22 cellular contexts compared by ENCODE assay signal in genomic region chr2:29097569-29097968, GRCh38. TPM values are rescaled to one million over a fixed set of nuclear protein-coding genes. Genes with fewer than 3 reads are reported as not detected.
DNase-seq lines count a peak whose midpoint lies in the region; ATAC-seq and TF ChIP-seq lines count a peak whose summit lies in the region.
"Had no signal": no experiment of that assay in that cellular context is flagged by ENCODE, and none has a peak within 500 bp of the region (broad histone marks: within the 10 kb centered on the region; RNA-seq: fewer than 3 reads in every experiment).

No MANE protein-coding gene starts in this region.

- H3K27me3 ChIP-seq in body of pancreas, result no peaks in the 10 kb centered on the region
- H3K27me3 ChIP-seq in neural progenitor cell, result no peaks in the 10 kb centered on the region
- H3K27me3 ChIP-seq in A673 (replicated peaks; ENCODE audit: insufficient read depth, low read depth, low read length, poor library complexity), result no peaks in the 10 kb centered on the region

- intact Hi-C loops in body of pancreas (cut with DNase I), result no loop called here
- intact Hi-C loops in A673 (cut with micrococcal nuclease; ENCODE audit: unreplicated experiment), result no loop called here

- CTCF ChIA-PET in A673 (lab: Charles Lee), result no interaction called here

- no peak overlapping the region for H3K27ac ChIP-seq in body of pancreas
- H3K27ac ChIP-seq in neural progenitor cell, result no peak overlapping the region
- H3K27ac ChIP-seq in A673 (ENCODE audit: low read depth, low read length, poor library complexity, severe bottlenecking), result no peak overlapping the region
- H3K27ac ChIP-seq: 22Rv1 had no signal

- H3K9me3 ChIP-seq in body of pancreas (no peaks in the 10 kb centered on the region), neural progenitor cell (ENCODE audit: low read depth) (no peaks in the 10 kb centered on the region), A673 (ENCODE audit: low read depth, low read length, poor library complexity, severe bottlenecking) (no peaks in the 10 kb centered on the region)
- H3K9me3 ChIP-seq: SK-N-SH had no signal

- H3K36me3 ChIP-seq in body of pancreas (replicated peaks in 1 of 2; ENCODE audit: insufficient read depth in 1 of 2, low read depth in 2 of 2) (no peaks in the 10 kb centered on the region), neural progenitor cell (no peaks in the 10 kb centered on the region), A673 (ENCODE audit: insufficient read depth, low read length, poor library complexity, severe bottlenecking) (no peaks in the 10 kb centered on the region)

- TF ChIP-seq CTCF in body of pancreas (IDR thresholded peaks at IDR 0.05) (no peak), neural progenitor cell (IDR thresholded peaks at IDR 0.05) (no peak), A673 (conservative IDR thresholded peaks at IDR 0.05; ENCODE audit: low read depth, low read length) (no peak)

- H3K4me3 ChIP-seq in body of pancreas, result no peak overlapping the region
- H3K4me3 ChIP-seq in neural progenitor cell, result no peak overlapping the region
- H3K4me3 ChIP-seq in A673 (ENCODE audit: low read depth, low read length, poor library complexity, severe bottlenecking), result no peak overlapping the region

- H2AFZ ChIP-seq in neural progenitor cell (replicated peaks), result no peak overlapping the region

- H3K4me2 ChIP-seq in neural progenitor cell, result peak overlapping the region; percentile 4
- H3K4me2 ChIP-seq: SK-N-SH had no signal

- H3K4me3 Mint-ChIP-seq in neural progenitor cell, result no peak overlapping the region
- H3K4me3 Mint-ChIP-seq: CD14-positive monocyte had no signal

- POLR2A ChIA-PET in A673 (lab: Charles Lee; ENCODE audit: low non-redundant PET), result no interaction called here

- H3K27ac Mint-ChIP-seq in neural progenitor cell, result peak overlapping the region; percentile 87

- no peaks in the 10 kb centered on the region for H3K27me3 Mint-ChIP-seq in neural progenitor cell (ENCODE audit: insufficient read depth, low read depth)

- H3K4me1 ChIP-seq in body of pancreas (no peaks in the 10 kb centered on the region), neural progenitor cell (no peaks in the 10 kb centered on the region), A673 (ENCODE audit: insufficient read depth, low read length, poor library complexity, severe bottlenecking) (no peaks in the 10 kb centered on the region)

- H3K4me1 Mint-ChIP-seq in neural progenitor cell, result peaks cover 11% of the 10 kb centered on the region
- H3K4me1 Mint-ChIP-seq: CD14-positive monocyte had no signal

- TF ChIP-seq POLR2A in body of pancreas (IDR thresholded peaks at IDR 0.05), result no peak

- peak; percentile 12 for ATAC-seq in body of pancreas
- ATAC-seq in GM19035 (IDR thresholded peaks at IDR 0.05; ENCODE audit: unreplicated experiment), result no peak
- no peak for ATAC-seq in GM21367 (IDR thresholded peaks at IDR 0.05; ENCODE audit: unreplicated experiment)

- H4K20me1 ChIP-seq in neural progenitor cell (ENCODE audit: low read depth), result no peaks in the 10 kb centered on the region

- no peak overlapping the region for H3K9ac ChIP-seq in neural progenitor cell
- H3K9ac ChIP-seq: SK-N-SH had no signal

- peaks cover 4% of the 10 kb centered on the region for H3K9me3 Mint-ChIP-seq in neural progenitor cell

- no peaks in the 10 kb centered on the region for H3K36me3 Mint-ChIP-seq in neural progenitor cell
- H3K36me3 Mint-ChIP-seq: CD14-positive monocyte had no signal

- no peaks in the 10 kb centered on the region for H3K79me2 ChIP-seq in neural progenitor cell (ENCODE audit: low read depth)

- 56 to 65% methylated on average over 6 of the region's 6 CpGs for WGBS in body of pancreas, 2 donors

- no peaks in the 10 kb centered on the region for H3F3A ChIP-seq in neural progenitor cell (ENCODE audit: low read depth)

- BruUV-seq in A673 (replicated peaks; lab: Mats Ljungman, UMichigan), result no TSS peak

- DNase-seq in DMS153 (lab: John Stamatoyannopoulos, UW) (peak; percentile 15), DMS153 treated with DMSO at 0.1 percent for 48 hours (lab: John Stamatoyannopoulos, UW; ENCODE audit: unreplicated experiment) (no peak), HT-29 (ENCODE audit: low spot score) (peak; percentile 44), body of pancreas (no peak), neural progenitor cell (ENCODE audit: low spot score) (no peak), A673 (ENCODE audit: low spot score) (no peak)
- DNase-seq: GDM1, IMR-90, NCI-H1048, NCI-H187 treated with DMSO at 0.1 percent for 48 hours, NCI-H446, SHP77, SK-N-SH had no signal

RNA-seq across cellular contexts. Expression of gene CLIP4, which starts 17.6 kb away (rescaled TPM):
- total RNA-seq in HT-29 (2014; rRNA removed; shearing (Covaris generic)), result 9.1 and 11.3 TPM in 2 replicates
- total RNA-seq in body of pancreas (10 to 100 TPM; 17.5 to 19.7 TPM), neural progenitor cell (ENCODE audit: low replicate concordance) (1.5 and 2.1 TPM in 2 replicates), A673 (2021) (14.9 and 18.2 TPM in 2 replicates)

RNA-seq across cellular contexts. Expression of gene PCARE, which starts 23.2 kb away (rescaled TPM):
- total RNA-seq in HT-29 (2014; rRNA removed; shearing (Covaris generic)), result not detected in 2 replicates
- total RNA-seq in body of pancreas, result not detected
- not detected in 2 replicates for total RNA-seq in neural progenitor cell (ENCODE audit: low replicate concordance)
- total RNA-seq in A673 (2021), result not detected in 2 replicates
- total RNA-seq: Daoy, H1, HT1080, IMR-90, M059J, RPMI7951 had no signal

Comparison
In these comparisons a context has a peak if more than half of its experiments do, and no peak if none do; other contexts are left out.
1. DNase-seq: peak in DMS153 (single experiment) and HT-29 (single experiment); none in DMS153 treated with DMSO at 0.1 percent for 48 hours (single experiment), body of pancreas (0 of 4), neural progenitor cell (single experiment) and A673 (single experiment).